In the genomic region with DNA sequence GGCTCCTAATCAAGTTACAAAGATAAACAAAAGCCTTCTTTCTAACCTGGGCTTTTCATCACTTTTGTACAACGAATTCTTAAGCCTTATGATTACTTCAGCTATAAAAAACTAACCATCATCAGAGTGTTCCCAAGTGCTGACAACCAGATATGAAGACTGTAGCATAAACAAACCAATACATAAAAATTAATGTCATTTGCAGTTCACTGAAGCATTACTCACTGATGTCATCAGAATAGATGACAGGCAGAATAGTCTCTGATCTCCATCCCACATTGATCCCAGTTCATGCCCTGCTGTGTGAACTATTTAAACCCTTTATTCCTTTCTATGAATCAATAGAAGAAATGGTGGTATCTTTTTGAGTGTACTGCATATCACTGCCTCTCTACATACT, we compare ENCODE assay signal across 1 cellular context.
TF ChIP-seq lines count a peak whose summit lies in the region.

No MANE protein-coding gene starts in this region.

TF ChIP-seq in SK-N-SH, 30 proteins besides CTCF, POLR2A, EP300 and RAD21 (continued from another document):
- TF ChIP-seq, protein P1, sequence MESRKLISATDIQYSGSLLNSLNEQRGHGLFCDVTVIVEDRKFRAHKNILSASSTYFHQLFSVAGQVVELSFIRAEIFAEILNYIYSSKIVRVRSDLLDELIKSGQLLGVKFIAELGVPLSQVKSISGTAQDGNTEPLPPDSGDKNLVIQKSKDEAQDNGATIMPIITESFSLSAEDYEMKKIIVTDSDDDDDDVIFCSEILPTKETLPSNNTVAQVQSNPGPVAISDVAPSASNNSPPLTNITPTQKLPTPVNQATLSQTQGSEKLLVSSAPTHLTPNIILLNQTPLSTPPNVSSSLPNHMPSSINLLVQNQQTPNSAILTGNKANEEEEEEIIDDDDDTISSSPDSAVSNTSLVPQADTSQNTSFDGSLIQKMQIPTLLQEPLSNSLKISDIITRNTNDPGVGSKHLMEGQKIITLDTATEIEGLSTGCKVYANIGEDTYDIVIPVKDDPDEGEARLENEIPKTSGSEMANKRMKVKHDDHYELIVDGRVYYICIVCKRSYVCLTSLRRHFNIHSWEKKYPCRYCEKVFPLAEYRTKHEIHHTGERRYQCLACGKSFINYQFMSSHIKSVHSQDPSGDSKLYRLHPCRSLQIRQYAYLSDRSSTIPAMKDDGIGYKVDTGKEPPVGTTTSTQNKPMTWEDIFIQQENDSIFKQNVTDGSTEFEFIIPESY (IDR thresholded peaks at IDR 0.05; ENCODE audit: borderline replicate concordance, low read depth), result no peak
